16 cellular contexts compared by ENCODE assay signal in the genomic region with DNA sequence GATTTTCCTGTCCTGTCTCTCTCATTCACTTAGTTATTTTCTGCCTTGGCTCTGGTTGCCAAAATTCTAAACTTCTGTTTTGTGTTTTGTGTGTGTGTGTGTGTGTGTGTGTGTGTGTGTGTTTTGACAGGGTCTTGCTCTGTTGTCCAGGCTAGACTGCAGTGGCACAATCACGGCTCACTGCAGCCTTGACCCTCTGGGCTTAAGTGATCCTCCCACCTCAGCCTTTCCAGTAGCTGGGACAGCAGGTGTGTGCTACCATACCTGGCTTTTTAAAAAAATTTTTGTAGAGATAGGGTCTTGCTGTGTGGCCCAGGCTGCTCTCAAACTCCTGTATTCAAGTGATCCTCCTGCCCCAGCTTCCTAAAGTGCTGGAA. TPM values are rescaled to one million over a fixed set of nuclear protein-coding genes. Genes with fewer than 3 reads are reported as not detected.
DNase-seq lines count a peak whose midpoint lies in the region; ATAC-seq and TF ChIP-seq lines count a peak whose summit lies in the region.
"Had no signal": no experiment of that assay in that cellular context is flagged by ENCODE, and none has a peak within 500 bp of the region (broad histone marks: within the 10 kb centered on the region; RNA-seq: fewer than 3 reads in every experiment).

No MANE protein-coding gene starts in this region.

- H3K4me2 ChIP-seq in OCI-LY7 (ENCODE audit: low read length): peak overlapping the region; percentile 64

- H3K9me3 ChIP-seq in OCI-LY7 (ENCODE audit: low read length) (no peaks in the 10 kb centered on the region), psoas muscle (no peaks in the 10 kb centered on the region)
- H3K9me3 ChIP-seq: esophagus muscularis mucosa, upper lobe of left lung had no signal

- H3K9me3 Mint-ChIP-seq in activated CD4-positive, alpha-beta T cell treated with anti-CD3 and anti-CD28 coated beads, Interleukin-2, amount 10 ng/mL, durations not matched to agents 7 days and 5 days: no peaks in the 10 kb centered on the region
- H3K9me3 Mint-ChIP-seq in central memory CD8-positive, alpha-beta T cell: no peaks in the 10 kb centered on the region

- peaks cover 73% of the 10 kb centered on the region for H3K36me3 ChIP-seq in OCI-LY7 (ENCODE audit: insufficient read depth, low read length)
- peaks cover 0 to 5% of the 10 kb centered on the region in 2 donors for H3K36me3 ChIP-seq in psoas muscle (ENCODE audit: insufficient read depth in 1 of 2, low read depth in 1 of 2)
- H3K36me3 ChIP-seq: esophagus muscularis mucosa had no signal

- H2AFZ ChIP-seq in OCI-LY7 (ENCODE audit: low read length): no peak overlapping the region

- H3K27ac Mint-ChIP-seq in activated CD4-positive, alpha-beta T cell treated with anti-CD3 and anti-CD28 coated beads, Interleukin-2, amount 10 ng/mL, durations not matched to agents 7 days and 5 days: peak overlapping the region; percentile 83
- H3K27ac Mint-ChIP-seq in central memory CD8-positive, alpha-beta T cell (ENCODE audit: low read depth): peak overlapping the region; percentile 32

- H3K4me3 ChIP-seq in OCI-LY7 (ENCODE audit: low read depth, low read length, poor library complexity, severe bottlenecking): no peak overlapping the region
- H3K4me3 ChIP-seq in psoas muscle: no peak overlapping the region
- H3K4me3 ChIP-seq: esophagus muscularis mucosa, upper lobe of left lung had no signal

- POLR2A ChIA-PET in activated CD4-positive, alpha-beta T cell treated with anti-CD3 and anti-CD28 coated beads, Interleukin-2, amount 10 ng/mL, durations not matched to agents 7 days and 5 days (lab: Charles Lee): no interaction called here
- POLR2A ChIA-PET in OCI-LY7 (lab: Charles Lee): interaction anchor here (1.0 to 2.9 kb wide), 4 partner anchors 9 to 15 kb away, joined by 3 to 15 read pairs (median 4); no protein-coding TSS in a partner anchor

- H3K27me3 ChIP-seq in psoas muscle (ENCODE audit: insufficient read depth in 3 of 3, low read length in 2 of 3): no peaks in the 10 kb centered on the region
- H3K27me3 ChIP-seq: esophagus muscularis mucosa, upper lobe of left lung had no signal

- no peak overlapping the region for H3K4me3 Mint-ChIP-seq in activated CD4-positive, alpha-beta T cell treated with anti-CD3 and anti-CD28 coated beads, Interleukin-2, amount 10 ng/mL, durations not matched to agents 7 days and 5 days
- peak overlapping the region; percentile 23 for H3K4me3 Mint-ChIP-seq in central memory CD8-positive, alpha-beta T cell

- intact Hi-C loops in OCI-LY7 (cut with micrococcal nuclease; ENCODE audit: unreplicated experiment) (no loop called here), psoas muscle (cut with DNase I) (no loop called here)

- TF ChIP-seq CTCF in OCI-LY7 (conservative IDR thresholded peaks at IDR 0.05; ENCODE audit: low read length) (no peak), psoas muscle (IDR thresholded peaks at IDR 0.05) (no peak)

- no peaks in the 10 kb centered on the region for H3K27me3 Mint-ChIP-seq in activated CD4-positive, alpha-beta T cell treated with anti-CD3 and anti-CD28 coated beads, Interleukin-2, amount 10 ng/mL, durations not matched to agents 7 days and 5 days
- no peaks in the 10 kb centered on the region for H3K27me3 Mint-ChIP-seq in central memory CD8-positive, alpha-beta T cell

- peaks cover 31% of the 10 kb centered on the region for H4K20me1 ChIP-seq in OCI-LY7 (ENCODE audit: insufficient read depth, low read length)

- peaks cover 64% of the 10 kb centered on the region for H3K4me1 Mint-ChIP-seq in activated CD4-positive, alpha-beta T cell treated with anti-CD3 and anti-CD28 coated beads, Interleukin-2, amount 10 ng/mL, durations not matched to agents 7 days and 5 days
- peaks cover 57% of the 10 kb centered on the region for H3K4me1 Mint-ChIP-seq in central memory CD8-positive, alpha-beta T cell

- H3K4me1 ChIP-seq in OCI-LY7 (ENCODE audit: insufficient read depth, low read length, poor library complexity, severe bottlenecking) (peaks cover 83% of the 10 kb centered on the region), psoas muscle (peaks cover 63% of the 10 kb centered on the region)

- CTCF ChIA-PET in activated CD4-positive, alpha-beta T cell treated with anti-CD3 and anti-CD28 coated beads, Interleukin-2, amount 10 ng/mL, durations not matched to agents 7 days and 5 days (lab: Charles Lee): interaction anchor here (0.6 to 1.7 kb wide), 4 partner anchors 10 to 286 kb away, joined by 3 to 5 read pairs (median 4); a partner anchor contains a TSS
- CTCF ChIA-PET in OCI-LY7 (lab: Charles Lee; ENCODE audit: unreplicated experiment): interaction anchor here (0.7 kb wide), 1 partner anchor 58 kb away, joined by 3 read pairs; no protein-coding TSS in a partner anchor

- H3K9me2 ChIP-seq in OCI-LY7 (ENCODE audit: insufficient read depth, low read length): no peaks in the 10 kb centered on the region

- no peak for DNase-seq in activated CD4-positive, alpha-beta T cell treated with anti-CD3 and anti-CD28 coated beads, Interleukin-2, amount 10 ng/mL, durations not matched to agents 7 days and 5 days
- DNase-seq in activated CD4-positive, alpha-beta T cell treated with anti-CD3 and anti-CD28 coated beads for 1 hour: no peak
- no peak for DNase-seq in OCI-LY7 (ENCODE audit: low spot score)
- no peak for DNase-seq in central memory CD8-positive, alpha-beta T cell (ENCODE audit: low spot score in 2 of 2)
- DNase-seq in psoas muscle: no peak
- no peak for DNase-seq in stimulated activated CD4-positive, alpha-beta T cell treated with anti-CD3 and anti-CD28 coated beads, Interleukin-2, amount 100 ng/mL, for 24 hours
- DNase-seq in DMS153 (lab: John Stamatoyannopoulos, UW): no peak
- DNase-seq in GM19240 (ENCODE audit: insufficient read length, low spot score): no peak
- DNase-seq: activated CD4-positive, CD25-positive, alpha-beta regulatory T cell; mammary epithelial cell; NCI-H1048; nucleus accumbens; stimulated activated CD4-positive, alpha-beta T cell treated with anti-CD3 and anti-CD28 coated beads, Interleukin-4, amount 100 ng/mL, for 4 hours; upper lobe of left lung had no signal

- 22 to 41% (median 38%) methylated on average over 1 of the region's 1 CpG for WGBS in psoas muscle, 3 donors

- no TSS peak for BruUV-seq in OCI-LY7 (replicated peaks; lab: Mats Ljungman, UMichigan)

- H3K79me2 ChIP-seq in OCI-LY7 (ENCODE audit: insufficient read depth, low read depth, low read length): peaks cover 100% of the 10 kb centered on the region

- H3K36me3 Mint-ChIP-seq in activated CD4-positive, alpha-beta T cell treated with anti-CD3 and anti-CD28 coated beads, Interleukin-2, amount 10 ng/mL, durations not matched to agents 7 days and 5 days (ENCODE audit: low read depth): peaks cover 33% of the 10 kb centered on the region
- H3K36me3 Mint-ChIP-seq in central memory CD8-positive, alpha-beta T cell (ENCODE audit: insufficient read depth): peaks cover 21% of the 10 kb centered on the region

- no peak for ATAC-seq in central memory CD8-positive, alpha-beta T cell (replicated peaks; ENCODE audit: extremely low read depth, poor library complexity, severe bottlenecking)
- no peak for ATAC-seq in psoas muscle
- ATAC-seq: HCT116 had no signal

- H3K27ac ChIP-seq in OCI-LY7 (ENCODE audit: low read depth, low read length, poor library complexity, severe bottlenecking) (peak overlapping the region; percentile 72), psoas muscle (peak overlapping the region; percentile 36)
- H3K27ac ChIP-seq: esophagus muscularis mucosa, upper lobe of left lung had no signal

RNA-seq across cellular contexts. Expression of a gene that starts 17.2 kb away (rescaled TPM):
- total RNA-seq in activated CD4-positive, alpha-beta T cell treated with anti-CD3 and anti-CD28 coated beads, Interleukin-2, amount 10 ng/mL, durations not matched to agents 7 days and 5 days: 100 to 1,000 TPM; 231 to 265 TPM
- 102 and 145 TPM in 2 replicates for total RNA-seq in OCI-LY7 (2014; rRNA removed; shearing (Covaris generic))
- 239 and 271 TPM in 2 replicates for total RNA-seq in OCI-LY7 (2022)
- total RNA-seq in psoas muscle: 100 to 1,000 TPM; 156 to 175 (median 164) TPM
- polyA plus RNA-seq in psoas muscle: 100 to 1,000 TPM; 107 to 243 (median 126) TPM
